23 cellular contexts compared by ENCODE assay signal in the genomic region with DNA sequence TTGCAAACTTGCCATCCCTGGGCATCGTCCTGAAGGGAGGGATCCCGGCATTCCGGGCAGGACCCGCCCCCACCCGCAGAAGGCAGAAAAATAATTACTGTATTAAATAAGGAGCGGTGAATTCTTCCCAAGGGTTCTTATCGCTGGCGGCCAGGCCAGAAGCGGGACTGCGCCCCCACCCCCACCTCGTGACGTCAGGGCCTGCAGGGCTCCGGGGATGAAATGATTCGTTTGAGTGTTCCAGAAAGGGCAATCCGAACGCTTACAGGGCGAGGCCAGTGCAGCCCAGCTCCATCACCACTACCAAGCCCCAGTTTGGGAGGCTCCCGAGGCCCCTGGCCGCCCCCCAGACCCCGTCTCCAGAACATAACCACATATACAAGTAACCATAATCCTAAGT. TPM values are rescaled to one million over a fixed set of nuclear protein-coding genes. Genes with fewer than 3 reads are reported as not detected.
DNase-seq lines count a peak whose midpoint lies in the region; ATAC-seq and TF ChIP-seq lines count a peak whose summit lies in the region.
"Had no signal": no experiment of that assay in that cellular context is flagged by ENCODE, and none has a peak within 500 bp of the region (broad histone marks: within the 10 kb centered on the region; RNA-seq: fewer than 3 reads in every experiment).

No MANE protein-coding gene starts in this region.

- H3K27ac ChIP-seq in HUES48 (ENCODE audit: low read depth, low read length) = peak overlapping the region; percentile 11
- H3K27ac ChIP-seq in tibial artery = no peak overlapping the region
- no peak overlapping the region for H3K27ac ChIP-seq in right cardiac atrium (ENCODE audit: low read length)
- H3K27ac ChIP-seq: breast epithelium had no signal

- H3K4me1 ChIP-seq in HUES48 (ENCODE audit: control insufficient read depth, insufficient read depth, low read length) (peaks cover 81% of the 10 kb centered on the region), tibial artery (peaks cover 0 to 3% (median 1%) of the 10 kb centered on the region in 4 donors), right cardiac atrium (ENCODE audit: control insufficient read depth, insufficient read depth, low read length) (no peaks in the 10 kb centered on the region)
- H3K4me1 ChIP-seq: breast epithelium had no signal

- peak; percentile 82 for DNase-seq in astrocyte of the spinal cord (ENCODE audit: low read depth, low spot score)
- peak in 24 of 42 donors; percentile 34 to 83 (median 56) for DNase-seq in head of caudate nucleus
- DNase-seq in retina = peak; percentile 79
- DNase-seq in tibial artery = no peak
- DNase-seq in RKO (ENCODE audit: low spot score) = no peak
- DNase-seq in right cardiac atrium = no peak
- DNase-seq in cerebellum (ENCODE audit: low spot score) = no peak
- DNase-seq: activated CD4-positive, alpha-beta T cell treated with anti-CD3 and anti-CD28 coated beads for 36 hours; activated CD8-positive, alpha-beta memory T cell treated with anti-CD3 and anti-CD28 coated beads, Interleukin-2, amount 10 ng/mL, durations not matched to agents 7 days and 5 days; activated naive CD8-positive, alpha-beta T cell treated with anti-CD3 and anti-CD28 coated beads for 36 hours; DMS 273 treated with DMSO at 0.1 percent for 48 hours; left ventricle myocardium superior; NCI-H1105; NCI-H2171; NCI-H526; Right ventricle myocardium superior; stimulated activated CD4-positive, alpha-beta T cell treated with anti-CD3 and anti-CD28 coated beads, Interleukin-2, amount 100 ng/mL, for 48 hours had no signal

- WGBS in right cardiac atrium = 7% methylated on average over 20 of the region's 20 CpGs

- in situ Hi-C loops in astrocyte of the spinal cord (cut with HindIII; ENCODE audit: low sequenced_read_pairs) = no loop called here

- H3K27me3 ChIP-seq in HUES48 (ENCODE audit: control insufficient read depth, insufficient read depth, low read length) = peaks cover 22% of the 10 kb centered on the region
- peaks cover 3 to 98% of the 10 kb centered on the region in 2 donors for H3K27me3 ChIP-seq in tibial artery
- peaks cover 6% of the 10 kb centered on the region for H3K27me3 ChIP-seq in right cardiac atrium (ENCODE audit: control insufficient read depth, insufficient read depth)

- no peak for ATAC-seq in right cardiac atrium
- ATAC-seq: activated CD4-positive, alpha-beta T cell treated with anti-CD3 and anti-CD28 coated beads for 36 hours; activated CD8-positive, alpha-beta memory T cell treated with anti-CD3 and anti-CD28 coated beads, Interleukin-2, amount 10 ng/mL, durations not matched to agents 7 days and 5 days; left ventricle myocardium superior had no signal

- H3K9ac ChIP-seq in HUES48 (ENCODE audit: low read depth, low read length) = no peak overlapping the region

- TF ChIP-seq CTCF in astrocyte of the spinal cord (IDR thresholded peaks at IDR 0.05; ENCODE audit: low read depth, low read length) = no peak
- TF ChIP-seq CTCF in tibial artery (IDR thresholded peaks at IDR 0.05) = no peak

- intact Hi-C loops in head of caudate nucleus (cut with DNase I) (no loop called here), tibial artery (cut with DNase I; ENCODE audit: low total_unique reads) (no loop called here), right cardiac atrium (cut with DNase I) (no loop called here)

- H3K4me3 ChIP-seq in HUES48 (ENCODE audit: low read depth, low read length) (no peak overlapping the region), astrocyte of the spinal cord (ENCODE audit: low read depth, low read length) (peak overlapping the region; percentile 9), tibial artery (no peak overlapping the region), right cardiac atrium (ENCODE audit: low read length) (no peak overlapping the region)
- H3K4me3 ChIP-seq: breast epithelium had no signal

- H3K36me3 ChIP-seq in HUES48 (ENCODE audit: control insufficient read depth, insufficient read depth, low read length) (peaks cover 9% of the 10 kb centered on the region; the same call in 1 of the 2 replicates), tibial artery (no peaks in the 10 kb centered on the region)
- H3K36me3 ChIP-seq: breast epithelium, vagina had no signal

- H3K9me3 ChIP-seq in HUES48 (ENCODE audit: control insufficient read depth, insufficient read depth, low read length) (no peaks in the 10 kb centered on the region), tibial artery (no peaks in the 10 kb centered on the region), right cardiac atrium (ENCODE audit: control insufficient read depth, low read length) (no peaks in the 10 kb centered on the region)
- H3K9me3 ChIP-seq: breast epithelium, vagina had no signal

RNA-seq across cellular contexts. Expression of gene SOX2, which starts 8.6 kb away (rescaled TPM):
- total RNA-seq in right cardiac atrium (under 1 TPM in 3 of 4 donors, not detected in 1; 0.17 to 0.35 (median 0.20) TPM), cerebellum (59.1 TPM)
- 1.0 TPM for polyA plus RNA-seq in right cardiac atrium
- total RNA-seq: activated CD4-positive, alpha-beta T cell treated with anti-CD3 and anti-CD28 coated beads for 36 hours; activated CD8-positive, alpha-beta memory T cell treated with anti-CD3 and anti-CD28 coated beads, Interleukin-2, amount 10 ng/mL, durations not matched to agents 7 days and 5 days; activated naive CD8-positive, alpha-beta T cell treated with anti-CD3 and anti-CD28 coated beads for 36 hours; dermis microvascular lymphatic vessel endothelial cell; glomerular endothelial cell; osteoblast had no signal

Comparison
In these comparisons a context has a peak if more than half of its experiments do, and no peak if none do; other contexts are left out.
1. DNase-seq: peak in astrocyte of the spinal cord (single experiment), head of caudate nucleus (24 of 42) and retina (single experiment); none in tibial artery (0 of 2), RKO (single experiment), right cardiac atrium (0 of 3) and cerebellum (single experiment).
2. RNA of gene SOX2, which starts 8.6 kb away (total RNA-seq): 59.1 TPM in cerebellum (single experiment); 0.17 to 0.35 TPM in right cardiac atrium; every median in the first group is over 10 times any median in the second.